1 cellular context compared by ENCODE assay signal in the genomic region with DNA sequence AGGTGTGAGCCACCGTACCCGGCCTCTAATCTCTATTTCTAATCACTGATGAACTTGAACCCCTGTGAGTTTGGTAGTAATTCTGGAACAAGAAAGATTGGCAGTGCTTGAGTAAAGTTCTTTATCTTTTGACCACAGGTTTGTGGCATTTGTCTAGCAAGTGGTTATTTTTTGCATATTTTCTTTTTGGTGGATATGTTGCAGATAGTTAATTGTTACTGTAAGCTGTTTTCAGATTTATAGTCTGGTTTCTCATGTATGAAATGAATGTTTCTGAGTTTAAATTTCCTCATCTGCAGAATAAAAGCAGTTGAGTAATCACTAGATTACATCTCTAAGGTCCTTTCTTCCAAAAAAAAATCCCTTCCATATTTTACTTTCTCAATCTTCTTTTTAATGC.
TF ChIP-seq lines count a peak whose summit lies in the region.

No MANE protein-coding gene starts in this region.

TF ChIP-seq in GM23338, 12 proteins besides CTCF, POLR2A, EP300 and RAD21 (continued from another document):
- TF ChIP-seq NANOG (IDR thresholded peaks at IDR 0.05; ENCODE audit: borderline replicate concordance) (no peak), JUNB (IDR thresholded peaks at IDR 0.05; ENCODE audit: unreplicated experiment) (no peak), POLR2AphosphoS5 (IDR thresholded peaks at IDR 0.05; ENCODE audit: low read depth) (no peak), ZNF331 (CRISPR knock-in tag; IDR thresholded peaks at IDR 0.05; ENCODE audit: low read depth) (no peak), CREB1 (CRISPR knock-in tag; IDR thresholded peaks at IDR 0.05; ENCODE audit: low read depth) (no peak), EZH2 (IDR thresholded peaks at IDR 0.05; ENCODE audit: low read depth, unreplicated experiment) (no peak), STAT1 (IDR thresholded peaks at IDR 0.05; ENCODE audit: unreplicated experiment) (no peak), ZNF114 (CRISPR knock-in tag; IDR thresholded peaks at IDR 0.05) (no peak)
- TF ChIP-seq, protein P1, sequence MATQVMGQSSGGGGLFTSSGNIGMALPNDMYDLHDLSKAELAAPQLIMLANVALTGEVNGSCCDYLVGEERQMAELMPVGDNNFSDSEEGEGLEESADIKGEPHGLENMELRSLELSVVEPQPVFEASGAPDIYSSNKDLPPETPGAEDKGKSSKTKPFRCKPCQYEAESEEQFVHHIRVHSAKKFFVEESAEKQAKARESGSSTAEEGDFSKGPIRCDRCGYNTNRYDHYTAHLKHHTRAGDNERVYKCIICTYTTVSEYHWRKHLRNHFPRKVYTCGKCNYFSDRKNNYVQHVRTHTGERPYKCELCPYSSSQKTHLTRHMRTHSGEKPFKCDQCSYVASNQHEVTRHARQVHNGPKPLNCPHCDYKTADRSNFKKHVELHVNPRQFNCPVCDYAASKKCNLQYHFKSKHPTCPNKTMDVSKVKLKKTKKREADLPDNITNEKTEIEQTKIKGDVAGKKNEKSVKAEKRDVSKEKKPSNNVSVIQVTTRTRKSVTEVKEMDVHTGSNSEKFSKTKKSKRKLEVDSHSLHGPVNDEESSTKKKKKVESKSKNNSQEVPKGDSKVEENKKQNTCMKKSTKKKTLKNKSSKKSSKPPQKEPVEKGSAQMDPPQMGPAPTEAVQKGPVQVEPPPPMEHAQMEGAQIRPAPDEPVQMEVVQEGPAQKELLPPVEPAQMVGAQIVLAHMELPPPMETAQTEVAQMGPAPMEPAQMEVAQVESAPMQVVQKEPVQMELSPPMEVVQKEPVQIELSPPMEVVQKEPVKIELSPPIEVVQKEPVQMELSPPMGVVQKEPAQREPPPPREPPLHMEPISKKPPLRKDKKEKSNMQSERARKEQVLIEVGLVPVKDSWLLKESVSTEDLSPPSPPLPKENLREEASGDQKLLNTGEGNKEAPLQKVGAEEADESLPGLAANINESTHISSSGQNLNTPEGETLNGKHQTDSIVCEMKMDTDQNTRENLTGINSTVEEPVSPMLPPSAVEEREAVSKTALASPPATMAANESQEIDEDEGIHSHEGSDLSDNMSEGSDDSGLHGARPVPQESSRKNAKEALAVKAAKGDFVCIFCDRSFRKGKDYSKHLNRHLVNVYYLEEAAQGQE (IDR thresholded peaks at IDR 0.05; ENCODE audit: unreplicated experiment), result no peak
- TF ChIP-seq, protein P2, sequence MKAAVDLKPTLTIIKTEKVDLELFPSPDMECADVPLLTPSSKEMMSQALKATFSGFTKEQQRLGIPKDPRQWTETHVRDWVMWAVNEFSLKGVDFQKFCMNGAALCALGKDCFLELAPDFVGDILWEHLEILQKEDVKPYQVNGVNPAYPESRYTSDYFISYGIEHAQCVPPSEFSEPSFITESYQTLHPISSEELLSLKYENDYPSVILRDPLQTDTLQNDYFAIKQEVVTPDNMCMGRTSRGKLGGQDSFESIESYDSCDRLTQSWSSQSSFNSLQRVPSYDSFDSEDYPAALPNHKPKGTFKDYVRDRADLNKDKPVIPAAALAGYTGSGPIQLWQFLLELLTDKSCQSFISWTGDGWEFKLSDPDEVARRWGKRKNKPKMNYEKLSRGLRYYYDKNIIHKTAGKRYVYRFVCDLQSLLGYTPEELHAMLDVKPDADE (IDR thresholded peaks at IDR 0.05), result no peak
TF ChIP-seq in GM23338: peak in this region for 0.
